ENCODE assay signal across 8 cellular contexts in genomic region chr21:43106965-43107793, GRCh38. TPM values are rescaled to one million over a fixed set of nuclear protein-coding genes. Genes with fewer than 3 reads are reported as not detected.
DNase-seq lines count a peak whose midpoint lies in the region; ATAC-seq and TF ChIP-seq lines count a peak whose summit lies in the region.
"Not testable (repeated sequence)": the region's sequence is repeated elsewhere in the genome, so short reads cannot be mapped to it uniquely, and the experiment has no call there.

A gene with protein sequence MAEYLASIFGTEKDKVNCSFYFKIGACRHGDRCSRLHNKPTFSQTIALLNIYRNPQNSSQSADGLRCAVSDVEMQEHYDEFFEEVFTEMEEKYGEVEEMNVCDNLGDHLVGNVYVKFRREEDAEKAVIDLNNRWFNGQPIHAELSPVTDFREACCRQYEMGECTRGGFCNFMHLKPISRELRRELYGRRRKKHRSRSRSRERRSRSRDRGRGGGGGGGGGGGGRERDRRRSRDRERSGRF (minus strand): TSS chr21:43107570. CDS start chr21:43107494, 76 bp downstream.

- TF ChIP-seq CTCF in GM23338 (conservative IDR thresholded peaks at IDR 0.05; ENCODE audit: low read depth in 2 of 2); mammary epithelial cell (conservative IDR thresholded peaks at IDR 0.05 in 1 of 2, IDR thresholded peaks at IDR 0.05 in 1 of 2; ENCODE audit: extremely low read depth in 1 of 2, insufficient read depth in 1 of 2, low read depth in 1 of 2, low read length in 2 of 2); omental fat pad (IDR thresholded peaks at IDR 0.05): not testable (repeated sequence)

- not testable (repeated sequence) for H3K27me3 ChIP-seq in GM23338 (ENCODE audit: insufficient read depth); mammary epithelial cell (ENCODE audit: insufficient read depth, low read length)

- H3F3A ChIP-seq in GM23338 (replicated peaks; ENCODE audit: low read depth) = not testable (repeated sequence)

- not testable (repeated sequence) for H3K9me3 ChIP-seq in mammary epithelial cell (replicated peaks; ENCODE audit: insufficient read depth, low read length)

- not testable (repeated sequence) for H3K27ac ChIP-seq in GM23338 (ENCODE audit: low read depth); mammary epithelial cell (ENCODE audit: insufficient read depth, low read depth, low read length)

- H3K36me3 ChIP-seq in GM23338 (ENCODE audit: insufficient read depth); mammary epithelial cell (ENCODE audit: insufficient read depth, low read length): not testable (repeated sequence)

- H3K4me2 ChIP-seq in GM23338; mammary epithelial cell (ENCODE audit: insufficient read depth, low read depth, low read length): not testable (repeated sequence)

- not testable (repeated sequence) for H3K27ac Mint-ChIP-seq in GM23338; stimulated activated naive CD8-positive, alpha-beta T cell treated with anti-CD3 and anti-CD28 coated beads, Interleukin-15, amount 100 ng/mL, for 72 hours

- TSS peak; percentile 31 for BruUV-seq in mammary epithelial cell (replicated peaks; lab: Mats Ljungman, UMichigan)

- CTCF ChIA-PET in mammary epithelial cell (lab: Charles Lee; ENCODE audit: low non-redundant PET) = not testable (repeated sequence)

- not testable (repeated sequence) for H4K20me1 ChIP-seq in GM23338 (replicated peaks; ENCODE audit: insufficient read depth); mammary epithelial cell (ENCODE audit: insufficient read depth, low read length)

- not testable (repeated sequence) for H3K27me3 Mint-ChIP-seq in GM23338 (ENCODE audit: insufficient read depth, low read depth, poor library complexity); stimulated activated naive CD8-positive, alpha-beta T cell treated with anti-CD3 and anti-CD28 coated beads, Interleukin-15, amount 100 ng/mL, for 72 hours

- H3K36me3 Mint-ChIP-seq in GM23338 (ENCODE audit: low read depth) = not testable (repeated sequence)

- H3K4me1 Mint-ChIP-seq in GM23338; stimulated activated naive CD8-positive, alpha-beta T cell treated with anti-CD3 and anti-CD28 coated beads, Interleukin-15, amount 100 ng/mL, for 72 hours: not testable (repeated sequence)

- DNase-seq in ELR (ENCODE audit: low read depth) (peak; percentile 1), GM23338 (ENCODE audit: low spot score) (peak; percentile 0), mammary epithelial cell (peak; percentile 0), left ventricle myocardium superior (peak; percentile 86), omental fat pad (ENCODE audit: low spot score) (peak; percentile 23)
- DNase-seq in activated CD4-positive, CD25-positive, alpha-beta regulatory T cell treated with anti-CD3 and anti-CD28 coated beads, Interleukin-2, amount 50 U/mL, for 16 hours (ENCODE audit: low read depth, low spot score) = peak; percentile 62
- peak; percentile 58 to 77 for DNase-seq in stimulated activated naive CD8-positive, alpha-beta T cell treated with anti-CD3 and anti-CD28 coated beads, Interleukin-15, amount 100 ng/mL, for 72 hours

- not testable (repeated sequence) for H3K79me2 ChIP-seq in GM23338 (replicated peaks; ENCODE audit: insufficient read depth); mammary epithelial cell (ENCODE audit: insufficient read depth, low read length)

- not testable (repeated sequence) for H2AFZ ChIP-seq in GM23338; mammary epithelial cell (ENCODE audit: low read depth, low read length)

- H3K9me3 Mint-ChIP-seq in GM23338; stimulated activated naive CD8-positive, alpha-beta T cell treated with anti-CD3 and anti-CD28 coated beads, Interleukin-15, amount 100 ng/mL, for 72 hours: not testable (repeated sequence)

- not testable (repeated sequence) for H3K4me1 ChIP-seq in GM23338 (ENCODE audit: insufficient read depth); mammary epithelial cell (ENCODE audit: insufficient read depth, low read length)

- H3K9ac ChIP-seq in mammary epithelial cell (ENCODE audit: insufficient read depth, low read length) = not testable (repeated sequence)

- H3K9me2 ChIP-seq in GM23338 (ENCODE audit: insufficient read depth) = not testable (repeated sequence)

- dilution Hi-C loops in mammary epithelial cell (cut with HindIII; ENCODE audit: low sequenced_read_pairs) = not testable (repeated sequence)

- in situ Hi-C loops in mammary epithelial cell (cut with MboI; ENCODE audit: low sequenced_read_pairs in 2 of 2) = not testable (repeated sequence)

- peak within 1 kb of the TSS; percentile 53; the same call in 2 of the 3 replicates for H3K4me3 Mint-ChIP-seq in GM23338
- H3K4me3 Mint-ChIP-seq in stimulated activated naive CD8-positive, alpha-beta T cell treated with anti-CD3 and anti-CD28 coated beads, Interleukin-15, amount 100 ng/mL, for 72 hours = peak within 1 kb of the TSS; percentile 15 to 31

- peak within 1 kb of the TSS; percentile 49; the same call in 1 of the 2 replicates for H3K4me3 ChIP-seq in GM23338
- H3K4me3 ChIP-seq in mammary epithelial cell (replicated peaks in 1 of 3; ENCODE audit: insufficient read depth in 1 of 3, low read depth in 2 of 3, low read length in 3 of 3) = not testable (repeated sequence)

- WGBS in mammary epithelial cell (ENCODE audit: low coverage, missing lambda C conversion rate) = no CpG with 5 or more reads among the region's 107 CpGs

- ATAC-seq in GM23338 (peak; percentile 90), HG03565 (IDR thresholded peaks at IDR 0.05; ENCODE audit: unreplicated experiment) (peak; percentile 39), left ventricle myocardium superior (peak; percentile 100), omental fat pad (ENCODE audit: low FRiP score) (peak; percentile 97)
- ATAC-seq in stimulated activated naive CD8-positive, alpha-beta T cell treated with anti-CD3 and anti-CD28 coated beads, Interleukin-15, amount 100 ng/mL, for 72 hours = peak; percentile 94

- intact Hi-C loops in mammary epithelial cell (cut with micrococcal nuclease); left ventricle myocardium superior (cut with micrococcal nuclease): not testable (repeated sequence)

RNA-seq across cellular contexts. Expression of the gene that starts here (rescaled TPM):
- 70.4 and 92.9 TPM in 2 replicates for total RNA-seq in GM23338 (2014; rRNA removed; shearing (Covaris generic))
- 288 and 322 TPM in 2 replicates for polyA plus RNA-seq in GM23338 (2016; fragmentation: Nextera tagmentation; extraction: Ambion mirVana)
- total RNA-seq in mammary epithelial cell = 10 to 100 TPM; 22.7 to 29.7 TPM
- polyA plus RNA-seq in mammary epithelial cell = 50.2 TPM
- polyA minus RNA-seq in mammary epithelial cell = 13.1 TPM
- 15.8 TPM for total RNA-seq in left ventricle myocardium superior
- total RNA-seq in omental fat pad = 10 to 100 TPM; 35.6 to 91.9 (median 76.6) TPM

Comparison
In these comparisons a context has a peak if more than half of its experiments do, and no peak if none do; other contexts are left out.
1. DNase-seq: peak in every context shown above with its lines; median percentile 86 in left ventricle myocardium superior; 68 in stimulated activated naive CD8-positive, alpha-beta T cell treated with anti-CD3 and anti-CD28 coated beads, Interleukin-15, amount 100 ng/mL, for 72 hours; 62 in activated CD4-positive, CD25-positive, alpha-beta regulatory T cell treated with anti-CD3 and anti-CD28 coated beads, Interleukin-2, amount 50 U/mL, for 16 hours; 23 in omental fat pad; 1 in ELR; 0 in GM23338; 0 in mammary epithelial cell.
2. ATAC-seq: peak in every context shown above with its lines; median percentile 100 in left ventricle myocardium superior; 97 in omental fat pad; 94 in stimulated activated naive CD8-positive, alpha-beta T cell treated with anti-CD3 and anti-CD28 coated beads, Interleukin-15, amount 100 ng/mL, for 72 hours; 90 in GM23338; 39 in HG03565.